1 cellular context compared by ENCODE assay signal in the genomic region with DNA sequence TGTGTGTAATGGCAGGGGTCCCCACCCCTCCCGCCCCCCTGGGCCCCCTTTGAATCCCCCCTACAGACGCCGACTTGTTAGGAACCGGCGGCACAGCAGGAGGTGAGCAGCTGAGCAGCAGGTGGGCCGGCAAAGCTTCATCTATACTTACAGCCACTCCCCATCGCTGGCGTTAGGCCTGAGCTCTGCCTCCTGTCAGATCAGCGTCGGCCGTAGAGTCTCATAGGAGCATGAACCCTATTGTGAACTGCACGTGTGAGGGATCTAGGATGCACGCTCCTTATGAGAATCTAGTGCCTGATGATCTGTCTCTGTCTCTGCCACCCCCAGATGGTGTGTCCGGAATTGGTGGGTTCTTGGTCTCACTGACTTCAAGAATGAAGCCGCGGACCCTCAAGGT.
TF ChIP-seq lines count a peak whose summit lies in the region.

No MANE protein-coding gene starts in this region.

TF ChIP-seq in HepG2, 621 proteins besides CTCF, POLR2A, EP300 and RAD21 (continued from another document):
- TF ChIP-seq THAP9 (CRISPR knock-in tag; IDR thresholded peaks at IDR 0.05; ENCODE audit: borderline replicate concordance) (no peak), ZNF263 (CRISPR knock-in tag; IDR thresholded peaks at IDR 0.05) (no peak), PTBP1 (IDR thresholded peaks at IDR 0.05; ENCODE audit: low read depth, low read length, poor library complexity, severe bottlenecking) (no peak)
